ENCODE assay signal across 33 cellular contexts in genomic region chrX:143336261-143336660, GRCh38.
A peak's percentile ranks its signal among the peaks of the same experiment; 100 is the strongest.
DNase-seq lines count a peak whose midpoint lies in the region; ATAC-seq and TF ChIP-seq lines count a peak whose summit lies in the region.
"Had no signal": no experiment of that assay in that cellular context is flagged by ENCODE, and none has a peak within 500 bp of the region (broad histone marks: within the 10 kb centered on the region; RNA-seq: fewer than 3 reads in every experiment).

No MANE protein-coding gene starts in this region.

- H3K9me3 ChIP-seq in heart right ventricle, result peaks cover 0 to 5% (median 0%) of the 10 kb centered on the region in 11 donors
- H3K9me3 ChIP-seq: A549; BE2C; BLaER1; BLaER1 treated with 17β-estradiol and CSF1 and Interleukin-3, amounts not matched to agents 10 nM and 100 nM; Caco-2 had no signal

- no peaks in the 10 kb centered on the region for H3K27me3 ChIP-seq in heart right ventricle
- H3K27me3 ChIP-seq: BE2C had no signal

- no peak overlapping the region for H3K27ac ChIP-seq in heart right ventricle
- H3K27ac ChIP-seq: 22Rv1; A549; BLaER1; BLaER1 treated with 17β-estradiol and CSF1 and Interleukin-3, amounts not matched to agents 10 nM and 100 nM; C4-2B had no signal

- no peak for TF ChIP-seq CTCF in fibroblast of pulmonary artery (IDR thresholded peaks at IDR 0.05; ENCODE audit: low read length, missing control alignments)
- no peak for TF ChIP-seq CTCF in heart right ventricle (IDR thresholded peaks at IDR 0.05)

- intact Hi-C loops in heart right ventricle (cut with DNase I), result no loop called here

- no peaks in the 10 kb centered on the region for H3K4me1 ChIP-seq in heart right ventricle
- H3K4me1 ChIP-seq: A549; BE2C; BLaER1; BLaER1 treated with 17β-estradiol and CSF1 and Interleukin-3, amounts not matched to agents 10 nM and 100 nM; Caco-2 had no signal

- H3K4me3 ChIP-seq in fibroblast of pulmonary artery (replicated peaks; ENCODE audit: low read depth, low read length), result no peak overlapping the region
- no peak overlapping the region for H3K4me3 ChIP-seq in heart right ventricle
- H3K4me3 ChIP-seq: A549; BLaER1; BLaER1 treated with 17β-estradiol and CSF1 and Interleukin-3, amounts not matched to agents 10 nM and 100 nM had no signal

- 50 to 54% methylated on average over 1 of the region's 1 CpG for WGBS in heart right ventricle, 2 donors

- ATAC-seq in heart right ventricle, result no peak
- ATAC-seq in HG03045 (IDR thresholded peaks at IDR 0.05; ENCODE audit: unreplicated experiment), result no peak
- ATAC-seq: A549; CD8-positive, alpha-beta T cell had no signal

- no peaks in the 10 kb centered on the region for H3K36me3 ChIP-seq in heart right ventricle
- H3K36me3 ChIP-seq: BE2C; BLaER1; BLaER1 treated with 17β-estradiol and CSF1 and Interleukin-3, amounts not matched to agents 10 nM and 100 nM had no signal

- DNase-seq in Ammon's horn (ENCODE audit: low spot score) (peak; percentile 0), HT1080 (ENCODE audit: low read depth) (peak; percentile 0), amniotic epithelial cell (ENCODE audit: low read depth) (peak; percentile 20), fibroblast of pulmonary artery (ENCODE audit: low read depth) (peak; percentile 52), T-helper 1 cell (no peak), heart right ventricle (no peak), GM03348 (ENCODE audit: low spot score) (no peak)
- DNase-seq: 8988T; ACHN; AML-193; BE2C; C1 segment of cervical spinal cord; Caco-2; Calu3; CD4-positive, alpha-beta memory T cell; CD4-positive, alpha-beta T cell; CD4-positive, CD25-positive, alpha-beta regulatory T cell; CD8-positive, alpha-beta memory T cell; CD8-positive, alpha-beta T cell; COR-L47; DMS 273 treated with DMSO at 0.1 percent for 48 hours; DMS153; DMS53; DMS79; DMS79 treated with DMSO at 0.1 percent for 48 hours; DND-41; EL had no signal

Comparison
In these comparisons a context has a peak if more than half of its experiments do, and no peak if none do; other contexts are left out.
1. DNase-seq: peak in Ammon's horn (single experiment), HT1080 (single experiment), amniotic epithelial cell (single experiment) and fibroblast of pulmonary artery (single experiment); none in T-helper 1 cell (0 of 5), heart right ventricle (0 of 2) and GM03348 (single experiment).